ENCODE assay signal across 1 cellular context in the genomic region with DNA sequence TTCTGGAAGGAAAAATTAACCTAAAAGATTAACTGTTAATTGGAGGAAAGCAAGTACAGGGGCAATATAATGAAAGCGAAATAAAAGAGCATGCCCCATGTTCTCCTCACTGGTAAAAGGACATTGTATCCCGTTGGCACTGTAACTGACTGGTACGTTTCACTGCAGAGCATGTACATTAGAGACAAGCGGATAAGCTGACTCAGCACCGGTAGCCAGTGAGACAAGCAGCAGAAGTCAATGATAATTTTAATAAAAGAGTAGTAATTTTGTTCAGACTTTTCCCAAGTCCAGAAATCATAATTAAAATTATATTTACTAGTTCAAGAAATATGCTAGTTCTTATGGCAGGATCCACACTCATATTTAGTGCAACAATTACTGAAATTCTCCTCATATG.
A peak's percentile ranks its signal among the peaks of the same experiment; 100 is the strongest.
TF ChIP-seq lines count a peak whose summit lies in the region.

No MANE protein-coding gene starts in this region.

TF ChIP-seq in K562, 482 proteins besides CTCF, POLR2A, EP300 and RAD21 (continued from another document):
- no peak for TF ChIP-seq E2F8 (IDR thresholded peaks at IDR 0.05; ENCODE audit: low read depth, partially characterized antibody)
- TF ChIP-seq NCOA4 (IDR thresholded peaks at IDR 0.05; ENCODE audit: partially characterized antibody), result no peak
- no peak for TF ChIP-seq ZNF79 (CRISPR knock-in tag; IDR thresholded peaks at IDR 0.05; ENCODE audit: low read depth)
- TF ChIP-seq ZNF316 (IDR thresholded peaks at IDR 0.05), result 0 out of 2 replicates have a peak, but pooled peaks have one; percentile 5
- TF ChIP-seq FOXJ3 (CRISPR knock-in tag; IDR thresholded peaks at IDR 0.05), result no peak
- TF ChIP-seq SIRT6 (IDR thresholded peaks at IDR 0.05; ENCODE audit: low read depth, low read length), result no peak
- no peak for TF ChIP-seq HSF4 (CRISPR knock-in tag; IDR thresholded peaks at IDR 0.05; ENCODE audit: borderline replicate concordance)
- no peak for TF ChIP-seq SP2 (IDR thresholded peaks at IDR 0.05; ENCODE audit: extremely low read depth, low read depth, low read length, poor library complexity, severe bottlenecking)
- no peak for TF ChIP-seq ZBTB26 (CRISPR knock-in tag; IDR thresholded peaks at IDR 0.05)
- TF ChIP-seq XRCC4 (IDR thresholded peaks at IDR 0.05; ENCODE audit: extremely low read depth, insufficient read depth, insufficient read length), result no peak
- TF ChIP-seq THRA (IDR thresholded peaks at IDR 0.05), result no peak
- no peak for TF ChIP-seq MGA (IDR thresholded peaks at IDR 0.05)
- TF ChIP-seq FOXM1 (IDR thresholded peaks at IDR 0.05; ENCODE audit: low read depth), result no peak
- TF ChIP-seq FOXM1 (CRISPR knock-in tag; IDR thresholded peaks at IDR 0.05; ENCODE audit: low read depth), result no peak
- TF ChIP-seq SREBF2 (CRISPR knock-in tag; IDR thresholded peaks at IDR 0.05), result no peak
